ENCODE assay signal across 9 cellular contexts in the genomic region with DNA sequence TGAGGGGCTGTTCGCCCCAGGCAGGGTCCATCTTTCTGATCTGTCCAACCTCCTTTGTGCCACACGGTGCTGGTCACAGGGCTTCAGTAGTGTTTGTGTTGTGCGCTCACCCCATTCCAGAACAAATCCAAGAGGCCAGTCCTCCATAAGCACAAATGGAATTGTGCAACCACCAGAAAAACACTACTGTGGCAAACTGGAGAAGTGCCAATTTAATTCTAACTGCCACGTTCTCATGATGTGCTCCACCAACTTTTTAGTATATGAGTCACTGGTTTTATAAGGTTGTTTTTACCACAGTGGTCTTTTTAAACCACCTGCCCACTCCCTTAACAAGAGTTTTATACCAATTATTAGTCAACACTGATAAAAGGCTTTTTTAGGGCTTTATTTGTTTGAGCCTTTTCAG.
DNase-seq lines count a peak whose midpoint lies in the region; ATAC-seq and TF ChIP-seq lines count a peak whose summit lies in the region.
"Had no signal": no experiment of that assay in that cellular context is flagged by ENCODE, and none has a peak within 500 bp of the region (broad histone marks: within the 10 kb centered on the region; RNA-seq: fewer than 3 reads in every experiment).

No MANE protein-coding gene starts in this region.

- no peak for TF ChIP-seq EP300 in tibial nerve (IDR thresholded peaks at IDR 0.05)

- no peaks in the 10 kb centered on the region for H3K27me3 ChIP-seq in neuron (ENCODE audit: insufficient read depth, low read length)
- H3K27me3 ChIP-seq in tibial nerve, result no peaks in the 10 kb centered on the region
- H3K27me3 ChIP-seq: body of pancreas had no signal

- H3K4me3 Mint-ChIP-seq in chondrocyte (ENCODE audit: unreplicated experiment), result no peak overlapping the region

- H3K36me3 ChIP-seq in neuron (ENCODE audit: insufficient read depth, low read length), result no peaks in the 10 kb centered on the region
- H3K36me3 ChIP-seq in tibial nerve, result peaks cover 0 to 11% (median 0%) of the 10 kb centered on the region in 3 donors

- no peak for TF ChIP-seq POLR2A in tibial nerve (IDR thresholded peaks at IDR 0.05)

- peak overlapping the region in 1 of 4 donors; percentile 62 for H3K27ac ChIP-seq in tibial nerve
- H3K27ac ChIP-seq: body of pancreas had no signal

- WGBS in tibial nerve, 2 donors, result 48 to 65% methylated on average over 4 of the region's 4 CpGs

- H3K4me1 Mint-ChIP-seq in chondrocyte (ENCODE audit: low read depth), result peaks cover 23% of the 10 kb centered on the region

- H3K36me3 Mint-ChIP-seq in chondrocyte (ENCODE audit: low read depth), result peaks cover 5% of the 10 kb centered on the region

- no peaks in the 10 kb centered on the region for H3K27me3 Mint-ChIP-seq in chondrocyte (ENCODE audit: low read depth)

- ATAC-seq in GM18519 (IDR thresholded peaks at IDR 0.05; ENCODE audit: low FRiP score, unreplicated experiment) (no peak), GM21381 (IDR thresholded peaks at IDR 0.05; ENCODE audit: unreplicated experiment) (no peak)
- ATAC-seq: body of pancreas had no signal

- no peak for TF ChIP-seq CTCF in chondrocyte (IDR thresholded peaks at IDR 0.05)
- TF ChIP-seq CTCF in tibial nerve (IDR thresholded peaks at IDR 0.05), result no peak

- peak overlapping the region; percentile 48 for H2AFZ ChIP-seq in neuron (ENCODE audit: low read depth, low read length)

- H3K27ac Mint-ChIP-seq in chondrocyte (ENCODE audit: unreplicated experiment), result peak overlapping the region; percentile 75

- peaks cover 17% of the 10 kb centered on the region for H3K4me1 ChIP-seq in neuron (ENCODE audit: insufficient read depth, low read length)
- no peaks in the 10 kb centered on the region for H3K4me1 ChIP-seq in tibial nerve
- H3K4me1 ChIP-seq: body of pancreas had no signal

- no peak overlapping the region for H3K4me3 ChIP-seq in neuron (ENCODE audit: low read length)
- H3K4me3 ChIP-seq in tibial nerve, result no peak overlapping the region
- H3K4me3 ChIP-seq: body of pancreas had no signal

- DNase-seq in EH (ENCODE audit: low read depth) (peak; percentile 90), NCI-H187 (lab: John Stamatoyannopoulos, UW) (peak; percentile 6 to 11), chondrocyte (ENCODE audit: low spot score) (no peak), tibial nerve (ENCODE audit: low spot score in 2 of 2) (no peak)
- no peak for DNase-seq in activated CD4-positive, alpha-beta T cell treated with anti-CD3 and anti-CD28 coated beads, Interleukin-2, amount 50 U/mL, for 48 hours
- DNase-seq: body of pancreas had no signal

- H3K9me3 ChIP-seq in neuron (ENCODE audit: low read length), result no peaks in the 10 kb centered on the region
- H3K9me3 ChIP-seq in tibial nerve, result no peaks in the 10 kb centered on the region
- H3K9me3 ChIP-seq: body of pancreas had no signal

- no peaks in the 10 kb centered on the region for H3K9me3 Mint-ChIP-seq in chondrocyte (ENCODE audit: low read depth)

Comparison
In these comparisons a context has a peak if more than half of its experiments do, and no peak if none do; other contexts are left out.
1. DNase-seq: peak in EH (single experiment) and NCI-H187 (2 of 2); none in chondrocyte (single experiment), activated CD4-positive, alpha-beta T cell treated with anti-CD3 and anti-CD28 coated beads, Interleukin-2, amount 50 U/mL, for 48 hours (0 of 2) and tibial nerve (0 of 2).